ENCODE assay signal across 8 cellular contexts in genomic region chr9:19946446-19947109, GRCh38.
DNase-seq lines count a peak whose midpoint lies in the region; ATAC-seq and FAIRE-seq lines count a peak whose summit lies in the region.

No MANE protein-coding gene starts in this region.

- ATAC-seq in HG03095 (IDR thresholded peaks at IDR 0.05; ENCODE audit: unreplicated experiment) (peak; percentile 74), HG02840 (IDR thresholded peaks at IDR 0.05; ENCODE audit: low FRiP score, unreplicated experiment) (no peak), HG03108 (IDR thresholded peaks at IDR 0.05; ENCODE audit: unreplicated experiment) (no peak)
- ATAC-seq in naive thymus-derived CD4-positive, alpha-beta T cell = peak; percentile 57

- no peaks in the 10 kb centered on the region for H3K36me3 ChIP-seq in naive thymus-derived CD4-positive, alpha-beta T cell (ENCODE audit: control insufficient read depth in 2 of 3, insufficient read depth in 3 of 3, low read length in 3 of 3)

- no peak for FAIRE-seq in RCC 7860 (lab: Jason Lieb, UNC)

- no peaks in the 10 kb centered on the region for H3K9me3 Mint-ChIP-seq in activated CD4-positive, alpha-beta memory T cell treated with anti-CD3 and anti-CD28 coated beads for 36 hours
- peaks cover 0 to 2% (median 0%) of the 10 kb centered on the region in 11 donors for H3K9me3 Mint-ChIP-seq in naive thymus-derived CD4-positive, alpha-beta T cell

- H3K27ac ChIP-seq in naive thymus-derived CD4-positive, alpha-beta T cell (ENCODE audit: low read depth, low read length) = no peak overlapping the region

- no peak overlapping the region for H3K27ac Mint-ChIP-seq in activated CD4-positive, alpha-beta memory T cell treated with anti-CD3 and anti-CD28 coated beads for 36 hours
- peak overlapping the region in 4 of 9 donors; percentile 10 to 64 (median 34) for H3K27ac Mint-ChIP-seq in naive thymus-derived CD4-positive, alpha-beta T cell

- CTCF ChIA-PET in activated CD4-positive, alpha-beta memory T cell treated with anti-CD3 and anti-CD28 coated beads for 36 hours (lab: Charles Lee) = interaction anchor here (0.8 to 1.5 kb wide), 9 partner anchors 10 to 675 kb away, joined by 3 to 6 read pairs (median 4); partner anchors contain the start of gene MLLT3
- CTCF ChIA-PET in naive thymus-derived CD4-positive, alpha-beta T cell (lab: Charles Lee) = interaction anchor here (0.5 to 1.9 kb wide), 12 partner anchors 11 to 1165 kb away, joined by 3 to 11 read pairs (median 3); no protein-coding TSS in a partner anchor

- no peaks in the 10 kb centered on the region for H3K4me1 ChIP-seq in naive thymus-derived CD4-positive, alpha-beta T cell (ENCODE audit: control insufficient read depth in 2 of 2, insufficient read depth in 2 of 2, low read length in 2 of 2)

- H3K4me1 Mint-ChIP-seq in activated CD4-positive, alpha-beta memory T cell treated with anti-CD3 and anti-CD28 coated beads for 36 hours (ENCODE audit: low read depth) = peaks cover 5% of the 10 kb centered on the region
- peaks cover 2 to 24% (median 11%) of the 10 kb centered on the region in 7 donors for H3K4me1 Mint-ChIP-seq in naive thymus-derived CD4-positive, alpha-beta T cell

- H3K36me3 Mint-ChIP-seq in activated CD4-positive, alpha-beta memory T cell treated with anti-CD3 and anti-CD28 coated beads for 36 hours = no peaks in the 10 kb centered on the region
- peaks cover 0 to 4% (median 0%) of the 10 kb centered on the region in 5 donors for H3K36me3 Mint-ChIP-seq in naive thymus-derived CD4-positive, alpha-beta T cell

- H3K4me3 ChIP-seq in naive thymus-derived CD4-positive, alpha-beta T cell (ENCODE audit: low read length) = no peak overlapping the region

- peak; percentile 16 for DNase-seq in NCI-H345 (lab: John Stamatoyannopoulos, UW)
- no peak for DNase-seq in NCI-H345 treated with DMSO at 0.1 percent for 48 hours (lab: John Stamatoyannopoulos, UW; ENCODE audit: unreplicated experiment)
- DNase-seq in activated CD4-positive, alpha-beta memory T cell treated with anti-CD3 and anti-CD28 coated beads for 36 hours = peak; percentile 21
- peak in 3 of 9 donors; percentile 5 to 35 (median 22) for DNase-seq in naive thymus-derived CD4-positive, alpha-beta T cell
- no peak for DNase-seq in RCC 7860 (ENCODE audit: low spot score)

- H3K9me3 ChIP-seq in naive thymus-derived CD4-positive, alpha-beta T cell (ENCODE audit: control insufficient read depth in 2 of 3, low read length in 3 of 3) = no peaks in the 10 kb centered on the region

- peaks cover 5% of the 10 kb centered on the region for H3K27me3 Mint-ChIP-seq in activated CD4-positive, alpha-beta memory T cell treated with anti-CD3 and anti-CD28 coated beads for 36 hours
- peaks cover 0 to 14% (median 7%) of the 10 kb centered on the region in 5 donors for H3K27me3 Mint-ChIP-seq in naive thymus-derived CD4-positive, alpha-beta T cell

- no peaks in the 10 kb centered on the region for H3K27me3 ChIP-seq in naive thymus-derived CD4-positive, alpha-beta T cell (ENCODE audit: control insufficient read depth in 2 of 2, insufficient read depth in 2 of 2, low read length in 2 of 2)

- intact Hi-C loops in activated CD4-positive, alpha-beta memory T cell treated with anti-CD3 and anti-CD28 coated beads for 36 hours (cut with micrococcal nuclease) = no loop called here
- intact Hi-C loops in naive thymus-derived CD4-positive, alpha-beta T cell (cut with micrococcal nuclease) = loop anchor here in 1 of 2 donors (1.0 to 10.0 kb wide), 5 partner anchors 30 to 1165 kb away; no protein-coding TSS in a partner anchor

- POLR2A ChIA-PET in activated CD4-positive, alpha-beta memory T cell treated with anti-CD3 and anti-CD28 coated beads for 36 hours (lab: Charles Lee) = interaction anchor here (1.7 kb wide), 1 partner anchor 52 kb away, joined by 4 read pairs; no protein-coding TSS in a partner anchor
- POLR2A ChIA-PET in naive thymus-derived CD4-positive, alpha-beta T cell (lab: Charles Lee) = interaction anchor here (0.6 to 0.7 kb wide), 2 partner anchors 314 to 705 kb away, joined by 3 to 4 read pairs; no protein-coding TSS in a partner anchor

- H3K4me3 Mint-ChIP-seq in activated CD4-positive, alpha-beta memory T cell treated with anti-CD3 and anti-CD28 coated beads for 36 hours = no peak overlapping the region
- H3K4me3 Mint-ChIP-seq in naive thymus-derived CD4-positive, alpha-beta T cell = no peak overlapping the region

Comparison
In these comparisons a context has a peak if more than half of its experiments do, and no peak if none do; other contexts are left out.
1. DNase-seq: peak in NCI-H345 (single experiment) and activated CD4-positive, alpha-beta memory T cell treated with anti-CD3 and anti-CD28 coated beads for 36 hours (single experiment); none in NCI-H345 treated with DMSO at 0.1 percent for 48 hours (single experiment) and RCC 7860 (single experiment).
2. ATAC-seq: peak in HG03095 (single experiment) and naive thymus-derived CD4-positive, alpha-beta T cell (single experiment); none in HG02840 (single experiment) and HG03108 (single experiment).